Comparison of ENCODE assay signal across 1 cellular context in the genomic region with DNA sequence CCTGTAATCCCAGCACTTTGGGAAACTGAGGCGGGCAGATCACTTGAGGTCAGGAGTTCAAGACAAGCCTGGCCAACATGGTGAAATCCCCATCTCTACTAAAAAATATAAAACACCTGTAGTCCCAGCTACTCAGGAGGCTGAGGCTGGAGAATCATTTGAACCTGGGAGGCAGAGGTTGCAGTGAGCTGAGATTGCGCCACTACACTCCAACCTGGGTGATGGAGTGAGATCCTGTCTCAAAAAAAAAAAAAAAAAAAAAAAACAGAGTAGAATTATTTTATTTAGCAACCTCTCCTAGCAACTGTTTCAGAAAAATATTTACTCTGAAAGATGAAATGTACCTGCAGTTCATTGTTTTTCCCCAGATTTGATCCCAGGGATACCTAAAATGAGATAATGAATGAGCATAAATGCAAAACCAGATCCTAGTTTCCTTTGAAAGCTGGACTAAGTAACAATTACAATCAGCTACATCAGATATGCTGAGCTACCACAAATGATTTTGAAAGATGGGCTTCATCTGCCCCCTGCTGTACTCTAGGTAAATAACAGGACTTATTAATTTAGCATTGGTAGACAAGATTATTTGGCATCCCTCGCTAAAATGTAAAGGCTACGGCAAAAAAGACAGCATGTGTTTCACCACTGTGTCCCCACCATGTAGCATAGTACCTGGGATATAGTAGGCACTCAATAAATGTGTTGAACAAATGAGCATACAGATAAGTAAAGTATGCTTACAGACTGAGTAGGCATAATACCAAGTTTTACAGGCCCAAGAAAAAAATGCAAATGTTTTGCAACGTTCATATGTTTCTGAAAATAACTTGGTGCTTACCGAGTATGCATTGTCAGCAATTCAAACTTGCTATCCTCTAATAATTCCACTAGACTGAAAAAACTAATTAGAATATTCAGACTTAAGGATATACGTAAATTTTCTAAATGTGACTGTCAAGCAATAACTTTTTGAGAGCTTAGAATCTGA.
TF ChIP-seq lines count a peak whose summit lies in the region.

No MANE protein-coding gene starts in this region.

TF ChIP-seq in K562, 482 proteins besides CTCF, POLR2A, EP300 and RAD21 (continued from another document):
- TF ChIP-seq, protein P1, sequence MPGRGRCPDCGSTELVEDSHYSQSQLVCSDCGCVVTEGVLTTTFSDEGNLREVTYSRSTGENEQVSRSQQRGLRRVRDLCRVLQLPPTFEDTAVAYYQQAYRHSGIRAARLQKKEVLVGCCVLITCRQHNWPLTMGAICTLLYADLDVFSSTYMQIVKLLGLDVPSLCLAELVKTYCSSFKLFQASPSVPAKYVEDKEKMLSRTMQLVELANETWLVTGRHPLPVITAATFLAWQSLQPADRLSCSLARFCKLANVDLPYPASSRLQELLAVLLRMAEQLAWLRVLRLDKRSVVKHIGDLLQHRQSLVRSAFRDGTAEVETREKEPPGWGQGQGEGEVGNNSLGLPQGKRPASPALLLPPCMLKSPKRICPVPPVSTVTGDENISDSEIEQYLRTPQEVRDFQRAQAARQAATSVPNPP (IDR thresholded peaks at IDR 0.05; ENCODE audit: borderline replicate concordance, insufficient read depth, insufficient read length) = no peak
- TF ChIP-seq TEAD2 (tag; IDR thresholded peaks at IDR 0.05) (no peak), EZH2 (IDR thresholded peaks at IDR 0.05; ENCODE audit: borderline replicate concordance, low read depth, low read length) (no peak), POU5F1 (IDR thresholded peaks at IDR 0.05; ENCODE audit: borderline replicate concordance, low read depth, low read length, partially characterized antibody) (no peak), ARNT (IDR thresholded peaks at IDR 0.05) (no peak), KLF6 (CRISPR knock-in tag; IDR thresholded peaks at IDR 0.05; ENCODE audit: borderline replicate concordance) (no peak), U2AF1 (optimal IDR thresholded peaks at IDR 0.05; ENCODE audit: low read depth, low read length) (no peak)
- TF ChIP-seq, protein P2, sequence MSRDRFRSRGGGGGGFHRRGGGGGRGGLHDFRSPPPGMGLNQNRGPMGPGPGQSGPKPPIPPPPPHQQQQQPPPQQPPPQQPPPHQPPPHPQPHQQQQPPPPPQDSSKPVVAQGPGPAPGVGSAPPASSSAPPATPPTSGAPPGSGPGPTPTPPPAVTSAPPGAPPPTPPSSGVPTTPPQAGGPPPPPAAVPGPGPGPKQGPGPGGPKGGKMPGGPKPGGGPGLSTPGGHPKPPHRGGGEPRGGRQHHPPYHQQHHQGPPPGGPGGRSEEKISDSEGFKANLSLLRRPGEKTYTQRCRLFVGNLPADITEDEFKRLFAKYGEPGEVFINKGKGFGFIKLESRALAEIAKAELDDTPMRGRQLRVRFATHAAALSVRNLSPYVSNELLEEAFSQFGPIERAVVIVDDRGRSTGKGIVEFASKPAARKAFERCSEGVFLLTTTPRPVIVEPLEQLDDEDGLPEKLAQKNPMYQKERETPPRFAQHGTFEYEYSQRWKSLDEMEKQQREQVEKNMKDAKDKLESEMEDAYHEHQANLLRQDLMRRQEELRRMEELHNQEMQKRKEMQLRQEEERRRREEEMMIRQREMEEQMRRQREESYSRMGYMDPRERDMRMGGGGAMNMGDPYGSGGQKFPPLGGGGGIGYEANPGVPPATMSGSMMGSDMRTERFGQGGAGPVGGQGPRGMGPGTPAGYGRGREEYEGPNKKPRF (IDR thresholded peaks at IDR 0.05; ENCODE audit: low read depth, low read length) = no peak
